Comparison of ENCODE assay signal across 8 cellular contexts in the genomic region with DNA sequence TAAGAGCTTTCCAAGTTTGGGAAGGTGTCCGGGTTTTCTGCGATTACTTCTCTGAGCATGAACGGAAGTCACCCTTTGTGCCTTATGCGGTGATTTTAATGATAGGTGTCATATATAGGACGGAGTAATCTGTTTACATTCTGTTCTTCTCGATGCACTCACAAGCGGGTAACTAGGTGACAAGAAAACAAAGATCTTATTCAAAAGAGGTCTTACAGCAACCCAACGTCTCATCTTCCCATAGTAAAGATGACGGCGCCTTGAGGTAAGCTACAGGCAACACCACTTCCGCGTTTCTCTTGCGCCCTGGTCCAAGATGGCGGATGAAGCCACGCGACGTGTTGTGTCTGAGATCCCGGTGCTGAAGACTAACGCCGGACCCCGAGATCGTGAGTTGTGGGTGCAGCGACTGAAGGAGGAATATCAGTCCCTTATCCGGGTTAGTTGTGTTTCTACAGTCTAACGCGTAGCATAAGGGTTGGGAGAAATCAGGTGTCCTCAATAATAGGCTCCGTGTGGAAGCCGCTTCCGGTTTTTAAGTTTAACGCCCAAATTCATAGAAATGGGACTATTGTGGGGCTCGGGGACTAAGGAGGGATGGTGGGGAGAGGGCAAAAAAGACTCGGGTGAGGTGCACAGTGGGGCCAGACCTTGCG. TPM values are rescaled to one million over a fixed set of nuclear protein-coding genes. Genes with fewer than 3 reads are reported as not detected.
DNase-seq lines count a peak whose midpoint lies in the region; ATAC-seq and TF ChIP-seq lines count a peak whose summit lies in the region.

UFC1 (plus strand) TSS at position 297 of the 656 bp plus-strand sequence; CDS start at position 317, 20 bp downstream.

- intact Hi-C loops in activated T-helper 1 cell treated with anti-CD3 and anti-CD28 coated beads, Interleukin-12 subunit alpha, Interleukin-12 subunit beta, Interleukin-2, Interleukin-4 antibody, amounts not matched to agents 30 ng/mL and 10 ng/mL and 1 ng/mL, durations not matched to agents 14 hours and 24 hours and 36 hours (cut with micrococcal nuclease) = loop anchor here (1.0 to 2.0 kb wide), 6 partner anchors 12 to 86 kb away; partner anchors contain the start of genes DEDD, NDUFS2 and PPOX
- intact Hi-C loops in natural killer cell (cut with micrococcal nuclease) = loop anchor here (1.0 to 2.0 kb wide), 3 partner anchors 13 to 35 kb away; partner anchors contain the start of genes NIT1, PFDN2 and PPOX

- H3K4me3 ChIP-seq in LNCaP clone FGC (ENCODE audit: low read depth, low read length) = peak within 1 kb of the TSS; percentile 74
- peak within 1 kb of the TSS; percentile 99 for H3K4me3 ChIP-seq in fibroblast of mammary gland (ENCODE audit: control insufficient read depth, low read depth, low read length)

- peak within 1 kb of the TSS; percentile 99 for H3K4me3 Mint-ChIP-seq in activated T-helper 1 cell treated with anti-CD3 and anti-CD28 coated beads, Interleukin-12 subunit alpha, Interleukin-12 subunit beta, Interleukin-2, Interleukin-4 antibody, amounts not matched to agents 30 ng/mL and 10 ng/mL and 1 ng/mL, durations not matched to agents 14 hours and 24 hours and 36 hours
- peak within 1 kb of the TSS; percentile 99 for H3K4me3 Mint-ChIP-seq in natural killer cell

- TF ChIP-seq CTCF in LNCaP clone FGC (IDR thresholded peaks at IDR 0.05; ENCODE audit: control insufficient read depth, extremely low read depth, insufficient read depth) = no peak
- no peak for TF ChIP-seq CTCF in fibroblast of mammary gland (conservative IDR thresholded peaks at IDR 0.05; ENCODE audit: control insufficient read depth, insufficient read depth, low read depth, low read length)
- TF ChIP-seq CTCF in natural killer cell (IDR thresholded peaks at IDR 0.05) = no peak

- ATAC-seq in GM21786 (IDR thresholded peaks at IDR 0.05; ENCODE audit: unreplicated experiment) (peak; percentile 88), natural killer cell (peak; percentile 91 to 96 (median 94))
- peak; percentile 92 for ATAC-seq in stimulated activated naive CD8-positive, alpha-beta T cell treated with anti-CD3 and anti-CD28 coated beads, Interleukin-15, Interleukin-2, amounts not matched to agents 100 U/mL and 50 U/mL, for 24 hours

- H3K4me1 Mint-ChIP-seq in activated T-helper 1 cell treated with anti-CD3 and anti-CD28 coated beads, Interleukin-12 subunit alpha, Interleukin-12 subunit beta, Interleukin-2, Interleukin-4 antibody, amounts not matched to agents 30 ng/mL and 10 ng/mL and 1 ng/mL, durations not matched to agents 14 hours and 24 hours and 36 hours (ENCODE audit: low read depth) = peaks cover 32% of the 10 kb centered on the region
- peaks cover 22 to 34% of the 10 kb centered on the region in 2 donors for H3K4me1 Mint-ChIP-seq in natural killer cell

- DNase-seq in DMS153 treated with DMSO at 0.1 percent for 48 hours (lab: John Stamatoyannopoulos, UW; ENCODE audit: unreplicated experiment) (peak; percentile 92), LNCaP clone FGC (ENCODE audit: low read depth) (peak; percentile 82), RPMI8226 (peak; percentile 93), fibroblast of mammary gland (ENCODE audit: low read depth) (peak; percentile 90), natural killer cell (peak; percentile 76)
- DNase-seq in activated T-helper 1 cell treated with anti-CD3 and anti-CD28 coated beads, Interleukin-12 subunit alpha, Interleukin-12 subunit beta, Interleukin-2, Interleukin-4 antibody, amounts not matched to agents 30 ng/mL and 10 ng/mL and 1 ng/mL, durations not matched to agents 14 hours and 24 hours and 36 hours (ENCODE audit: low spot score) = peak; percentile 80
- DNase-seq in stimulated activated naive CD8-positive, alpha-beta T cell treated with anti-CD3 and anti-CD28 coated beads, Interleukin-15, Interleukin-2, amounts not matched to agents 100 U/mL and 50 U/mL, for 24 hours = peak; percentile 79

- H3K27ac Mint-ChIP-seq in activated T-helper 1 cell treated with anti-CD3 and anti-CD28 coated beads, Interleukin-12 subunit alpha, Interleukin-12 subunit beta, Interleukin-2, Interleukin-4 antibody, amounts not matched to agents 30 ng/mL and 10 ng/mL and 1 ng/mL, durations not matched to agents 14 hours and 24 hours and 36 hours = peak within 1 kb of the TSS; percentile 100
- H3K27ac Mint-ChIP-seq in natural killer cell = peak within 1 kb of the TSS; percentile 99 to 100

- H3K9me3 Mint-ChIP-seq in activated T-helper 1 cell treated with anti-CD3 and anti-CD28 coated beads, Interleukin-12 subunit alpha, Interleukin-12 subunit beta, Interleukin-2, Interleukin-4 antibody, amounts not matched to agents 30 ng/mL and 10 ng/mL and 1 ng/mL, durations not matched to agents 14 hours and 24 hours and 36 hours = no peaks in the 10 kb centered on the region
- H3K9me3 Mint-ChIP-seq in natural killer cell = no peaks in the 10 kb centered on the region

- peaks cover 25% of the 10 kb centered on the region for H3K36me3 Mint-ChIP-seq in activated T-helper 1 cell treated with anti-CD3 and anti-CD28 coated beads, Interleukin-12 subunit alpha, Interleukin-12 subunit beta, Interleukin-2, Interleukin-4 antibody, amounts not matched to agents 30 ng/mL and 10 ng/mL and 1 ng/mL, durations not matched to agents 14 hours and 24 hours and 36 hours (ENCODE audit: low read depth)
- H3K36me3 Mint-ChIP-seq in natural killer cell = peaks cover 12% of the 10 kb centered on the region

- H3K27me3 Mint-ChIP-seq in activated T-helper 1 cell treated with anti-CD3 and anti-CD28 coated beads, Interleukin-12 subunit alpha, Interleukin-12 subunit beta, Interleukin-2, Interleukin-4 antibody, amounts not matched to agents 30 ng/mL and 10 ng/mL and 1 ng/mL, durations not matched to agents 14 hours and 24 hours and 36 hours (ENCODE audit: insufficient read depth) = no peaks in the 10 kb centered on the region
- no peaks in the 10 kb centered on the region for H3K27me3 Mint-ChIP-seq in natural killer cell (ENCODE audit: low read depth in 2 of 2)

RNA-seq across cellular contexts. Expression of gene UFC1, which starts in this region (rescaled TPM):
- 86.3 and 94.5 TPM in 2 replicates for total RNA-seq in activated T-helper 1 cell treated with anti-CD3 and anti-CD28 coated beads, Interleukin-12 subunit alpha, Interleukin-12 subunit beta, Interleukin-2, Interleukin-4 antibody, amounts not matched to agents 30 ng/mL and 10 ng/mL and 1 ng/mL, durations not matched to agents 14 hours and 24 hours and 36 hours
- 100 to 1,000 TPM; 109 to 155 (median 117) TPM for total RNA-seq in natural killer cell

Comparison
In these comparisons a context has a peak if more than half of its experiments do, and no peak if none do; other contexts are left out.
1. Peak in every context shown above with its lines: DNase-seq, ATAC-seq and H3K4me3 ChIP-seq.